In the genomic region with DNA sequence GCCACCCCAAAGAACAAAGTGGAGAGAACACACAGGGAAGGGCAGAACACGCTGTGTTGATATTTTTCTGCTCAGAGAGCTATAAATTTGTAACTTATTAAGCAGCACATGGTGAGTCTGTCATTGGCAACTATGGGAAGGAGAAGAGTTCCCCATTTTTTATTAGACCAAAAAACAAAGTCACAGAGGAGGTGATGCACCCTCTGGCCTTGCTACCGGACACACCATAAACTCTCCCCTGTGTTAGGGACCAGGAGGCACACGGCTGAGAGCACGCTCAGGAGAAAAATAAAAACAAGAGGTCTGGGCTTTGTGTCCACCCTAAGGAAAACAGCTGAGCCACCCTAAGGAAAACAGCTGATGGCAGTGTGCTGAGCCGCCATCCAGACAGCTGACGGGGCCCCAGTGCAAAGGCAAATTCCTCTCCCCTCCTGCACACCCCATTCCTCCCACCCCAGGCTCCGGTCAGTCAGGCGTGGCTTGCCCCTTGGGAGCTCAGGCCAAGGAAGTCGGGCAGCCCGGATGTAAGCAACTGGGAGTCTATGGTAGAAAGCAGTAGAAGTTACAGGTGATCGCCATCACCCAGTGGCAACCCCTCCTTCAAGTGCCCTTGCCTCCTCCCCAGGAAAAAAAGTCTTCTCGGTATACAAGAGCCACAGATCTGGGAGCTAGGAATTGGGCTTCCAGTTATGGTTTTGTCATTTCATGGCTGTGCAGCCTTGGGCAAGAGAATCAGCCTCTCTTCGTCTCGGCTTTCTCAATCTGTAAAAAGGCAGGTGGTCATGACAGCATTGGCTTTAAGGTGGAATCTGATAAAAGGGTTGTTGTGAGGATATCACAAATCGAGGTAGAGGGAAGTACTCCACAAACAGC, we compare ENCODE assay signal across 9 cellular contexts. TPM values are rescaled to one million over a fixed set of nuclear protein-coding genes. Genes with fewer than 3 reads are reported as not detected.
A peak's percentile ranks its signal among the peaks of the same experiment; 100 is the strongest.
DNase-seq lines count a peak whose midpoint lies in the region; ATAC-seq and TF ChIP-seq lines count a peak whose summit lies in the region.
"Had no signal": no experiment of that assay in that cellular context is flagged by ENCODE, and none has a peak within 500 bp of the region (broad histone marks: within the 10 kb centered on the region; RNA-seq: fewer than 3 reads in every experiment).

No MANE protein-coding gene starts in this region.

- H3K27me3 Mint-ChIP-seq in neural crest cell (ENCODE audit: low read depth): peaks cover 3% of the 10 kb centered on the region

- DNase-seq in AML-193 (lab: John Stamatoyannopoulos, UW) (peak; percentile 16 to 20), RKO (ENCODE audit: low spot score) (peak; percentile 49), epithelial cell of prostate (ENCODE audit: low read depth, low spot score) (no peak), neural crest cell (ENCODE audit: low read depth, low spot score) (no peak), NAMALWA (ENCODE audit: low spot score) (no peak), COR-L47 (lab: John Stamatoyannopoulos, UW) (no peak), NCI-H2196 (lab: John Stamatoyannopoulos, UW; ENCODE audit: unreplicated experiment) (no peak)
- DNase-seq: NCI-H1694 treated with DMSO at 0.1 percent for 48 hours had no signal

- ATAC-seq in GM21619 (IDR thresholded peaks at IDR 0.05; ENCODE audit: unreplicated experiment): no peak

- H3K27ac Mint-ChIP-seq in neural crest cell (ENCODE audit: unreplicated experiment): peak overlapping the region; percentile 55

- no peaks in the 10 kb centered on the region for H3K36me3 Mint-ChIP-seq in neural crest cell (ENCODE audit: low read depth)

- H3K9me3 Mint-ChIP-seq in neural crest cell: no peaks in the 10 kb centered on the region

- H3K4me1 Mint-ChIP-seq in neural crest cell: peaks cover 61% of the 10 kb centered on the region

- peak overlapping the region; percentile 92 for H3K4me3 Mint-ChIP-seq in neural crest cell

- no peak for TF ChIP-seq CTCF in neural crest cell (conservative IDR thresholded peaks at IDR 0.05)

- peak overlapping the region; percentile 98 for H3K27ac ChIP-seq in epithelial cell of prostate

RNA-seq across cellular contexts. Expression of a gene that starts 2.4 kb away (rescaled TPM):
- total RNA-seq in neural crest cell: 54.5 and 61.5 TPM in 2 replicates

RNA-seq across cellular contexts. Expression of a gene that starts 28.6 kb away (rescaled TPM):
- 5,010 and 5,494 TPM in 2 replicates for total RNA-seq in neural crest cell

RNA-seq across cellular contexts. Expression of a gene that starts 29.9 kb away (rescaled TPM):
- total RNA-seq in neural crest cell: 4,497 and 4,941 TPM in 2 replicates

RNA-seq across cellular contexts. Expression of a gene that starts 39.0 kb away (rescaled TPM):
- 1.7 TPM in 2 replicates for total RNA-seq in neural crest cell

Comparison
In these comparisons a context has a peak if more than half of its experiments do, and no peak if none do; other contexts are left out.
1. DNase-seq: peak in AML-193 (2 of 2) and RKO (single experiment); none in epithelial cell of prostate (single experiment), neural crest cell (single experiment), NAMALWA (single experiment), COR-L47 (single experiment) and NCI-H2196 (single experiment).